9 cellular contexts compared by ENCODE assay signal in the genomic region with DNA sequence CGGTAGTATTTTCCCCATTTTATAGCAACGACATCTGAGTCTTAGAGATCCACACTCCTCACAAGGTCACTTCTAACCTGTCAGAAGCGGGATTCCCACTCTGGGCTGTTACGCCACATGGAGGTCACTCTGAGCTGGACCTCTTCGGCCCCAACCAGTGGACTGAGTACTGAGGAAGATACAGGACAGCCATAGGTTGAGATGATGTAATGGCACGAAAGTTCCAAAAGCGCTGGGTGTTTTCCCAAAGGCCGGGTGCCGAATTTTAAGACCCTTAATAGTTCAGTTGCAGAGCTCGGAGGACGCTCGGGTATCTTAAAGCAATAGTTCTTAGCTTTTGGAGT. TPM values are rescaled to one million over a fixed set of nuclear protein-coding genes. Genes with fewer than 3 reads are reported as not detected.
A peak's percentile ranks its signal among the peaks of the same experiment; 100 is the strongest.
DNase-seq lines count a peak whose midpoint lies in the region; ATAC-seq and TF ChIP-seq lines count a peak whose summit lies in the region.
"Had no signal": no experiment of that assay in that cellular context is flagged by ENCODE, and none has a peak within 500 bp of the region (broad histone marks: within the 10 kb centered on the region; RNA-seq: fewer than 3 reads in every experiment).

No MANE protein-coding gene starts in this region.

- POLR2A ChIA-PET in activated CD4-positive, alpha-beta T cell treated with anti-CD3 and anti-CD28 coated beads for 36 hours (lab: Charles Lee): no interaction called here

- no peak for ATAC-seq in activated CD4-positive, alpha-beta T cell treated with anti-CD3 and anti-CD28 coated beads for 36 hours
- no peak for ATAC-seq in HG02970 (IDR thresholded peaks at IDR 0.05; ENCODE audit: low FRiP score, unreplicated experiment)
- ATAC-seq in activated CD4-positive, CD25-positive, alpha-beta regulatory T cell treated with anti-CD3 and anti-CD28 coated beads, Interleukin-2, amount 50 U/mL, for 24 hours: no peak

- H3K4me1 ChIP-seq in OCI-LY1 (ENCODE audit: insufficient read depth, low read length, severe bottlenecking): peaks cover 22% of the 10 kb centered on the region
- peaks cover 0 to 7% of the 10 kb centered on the region in 2 donors for H3K4me1 ChIP-seq in uterus

- peaks cover 28% of the 10 kb centered on the region for H3K36me3 Mint-ChIP-seq in activated CD4-positive, alpha-beta T cell treated with anti-CD3 and anti-CD28 coated beads for 36 hours (ENCODE audit: low read depth)

- peak overlapping the region; percentile 100 for H3K27ac Mint-ChIP-seq in activated CD4-positive, alpha-beta T cell treated with anti-CD3 and anti-CD28 coated beads for 36 hours

- no peaks in the 10 kb centered on the region for H3K27me3 Mint-ChIP-seq in activated CD4-positive, alpha-beta T cell treated with anti-CD3 and anti-CD28 coated beads for 36 hours

- peaks cover 32% of the 10 kb centered on the region for H3K4me1 Mint-ChIP-seq in activated CD4-positive, alpha-beta T cell treated with anti-CD3 and anti-CD28 coated beads for 36 hours

- H3K79me2 ChIP-seq in OCI-LY1 (ENCODE audit: insufficient read depth, low read length): peaks cover 23% of the 10 kb centered on the region

- H3K4me2 ChIP-seq in OCI-LY1 (ENCODE audit: low read length): peak overlapping the region; percentile 94

- peak overlapping the region; percentile 96 for H3K4me3 Mint-ChIP-seq in activated CD4-positive, alpha-beta T cell treated with anti-CD3 and anti-CD28 coated beads for 36 hours

- intact Hi-C loops in activated CD4-positive, alpha-beta T cell treated with anti-CD3 and anti-CD28 coated beads for 36 hours (cut with DNase I, micrococcal nuclease): loop anchor here in 1 of 2 experiments (10.0 kb wide), 1 partner anchor 395 kb away; no protein-coding TSS in a partner anchor
- intact Hi-C loops in uterus (cut with DNase I; ENCODE audit: low total_unique reads): no loop called here

- no peaks in the 10 kb centered on the region for H3F3A ChIP-seq in OCI-LY1 (ENCODE audit: insufficient read depth, low read length)

- TF ChIP-seq POLR2A in uterus (IDR thresholded peaks at IDR 0.05): no peak

- peaks cover 39% of the 10 kb centered on the region for H3K36me3 ChIP-seq in OCI-LY1 (ENCODE audit: insufficient read depth, low read length)
- no peaks in the 10 kb centered on the region for H3K36me3 ChIP-seq in uterus

- CTCF ChIA-PET in activated CD4-positive, alpha-beta T cell treated with anti-CD3 and anti-CD28 coated beads for 36 hours (lab: Charles Lee): interaction anchor here (0.6 to 3.3 kb wide), 4 partner anchors 10 to 398 kb away, joined by 3 to 21 read pairs (median 4); no protein-coding TSS in a partner anchor

- no peak overlapping the region for H2AFZ ChIP-seq in OCI-LY1 (ENCODE audit: low read length)

- H4K20me1 ChIP-seq in OCI-LY1 (ENCODE audit: insufficient read depth, low read length): no peaks in the 10 kb centered on the region

- H3K9ac ChIP-seq in OCI-LY1 (ENCODE audit: low read length): peak overlapping the region; percentile 94

- H3K9me2 ChIP-seq in OCI-LY1 (ENCODE audit: low read depth, low read length): no peaks in the 10 kb centered on the region

- no peaks in the 10 kb centered on the region for H3K9me3 ChIP-seq in OCI-LY1 (ENCODE audit: low read length)
- no peaks in the 10 kb centered on the region for H3K9me3 ChIP-seq in uterus

- H3K9me3 Mint-ChIP-seq in activated CD4-positive, alpha-beta T cell treated with anti-CD3 and anti-CD28 coated beads for 36 hours (ENCODE audit: low read depth): no peaks in the 10 kb centered on the region

- peak; percentile 25 for DNase-seq in activated CD4-positive, alpha-beta T cell treated with anti-CD3 and anti-CD28 coated beads for 36 hours
- DNase-seq in activated CD4-positive, alpha-beta T cell treated with anti-CD3 and anti-CD28 coated beads for 48 hours: no peak
- peak; percentile 35 for DNase-seq in dedifferentiated amniotic fluid mesenchymal stem cell (ENCODE audit: extremely low spot score)
- peak; percentile 6 for DNase-seq in medulla oblongata (ENCODE audit: extremely low spot score)
- peak in 1 of 2 donors; percentile 19 for DNase-seq in uterus

- H3K27ac ChIP-seq in OCI-LY1 (ENCODE audit: low read depth, low read length, poor library complexity, severe bottlenecking): peak overlapping the region; percentile 34
- H3K27ac ChIP-seq in uterus: peak overlapping the region; percentile 91 to 92

- TF ChIP-seq CTCF in OCI-LY1 (IDR thresholded peaks at IDR 0.05; ENCODE audit: low read length) (no peak), uterus (IDR thresholded peaks at IDR 0.05) (no peak)

- H3K4me3 ChIP-seq in OCI-LY1 (ENCODE audit: low read depth, low read length, poor library complexity, severe bottlenecking) (peak overlapping the region; percentile 96), uterus (peak overlapping the region; percentile 87 to 98)

- H3K27me3 ChIP-seq in OCI-LY1 (ENCODE audit: insufficient read depth, low read length): no peaks in the 10 kb centered on the region
- no peaks in the 10 kb centered on the region for H3K27me3 ChIP-seq in uterus

RNA-seq across cellular contexts. Expression of a gene that starts 0.7 kb away (rescaled TPM):
- total RNA-seq in activated CD4-positive, alpha-beta T cell treated with anti-CD3 and anti-CD28 coated beads for 36 hours: 100 to 1,000 TPM; 121 to 178 TPM
- total RNA-seq in uterus: 100 to 1,000 TPM in 2 of 4 donors, 10 to 100 TPM in 2; 83.6 to 141 (median 113) TPM

RNA-seq across cellular contexts. Expression of a gene that starts 33.6 kb away (rescaled TPM):
- not detected for total RNA-seq in activated CD4-positive, alpha-beta T cell treated with anti-CD3 and anti-CD28 coated beads for 36 hours
- total RNA-seq in uterus: not detected
- total RNA-seq: glomerular endothelial cell had no signal

RNA-seq across cellular contexts. Expression of a gene that starts 54.3 kb away (rescaled TPM):
- total RNA-seq in activated CD4-positive, alpha-beta T cell treated with anti-CD3 and anti-CD28 coated beads for 36 hours: 1 to 10 TPM in 1 of 2 experiments, under 1 TPM in 1; 0.62 to 1.1 TPM
- 1 to 10 TPM in 2 of 4 donors, under 1 TPM in 1, not detected in 1; under 0.01 to 1.5 (median 1.0) TPM for total RNA-seq in uterus
